ENCODE assay signal across 8 cellular contexts in genomic region chr18:39453882-39454281, GRCh38.
A peak's percentile ranks its signal among the peaks of the same experiment; 100 is the strongest.
DNase-seq lines count a peak whose midpoint lies in the region; FAIRE-seq and TF ChIP-seq lines count a peak whose summit lies in the region.
"Had no signal": no experiment of that assay in that cellular context is flagged by ENCODE, and none has a peak within 500 bp of the region (broad histone marks: within the 10 kb centered on the region; RNA-seq: fewer than 3 reads in every experiment).

No MANE protein-coding gene starts in this region.

- FAIRE-seq in small intestine (lab: Jason Lieb, UNC) = no peak

- no peaks in the 10 kb centered on the region for H3K4me1 Mint-ChIP-seq in activated CD4-positive, alpha-beta T cell treated with anti-CD3 and anti-CD28 coated beads, Interleukin-2, amount 10 ng/mL, durations not matched to agents 24 days and 14 days

- no peak overlapping the region for H3K27ac Mint-ChIP-seq in activated CD4-positive, alpha-beta T cell treated with anti-CD3 and anti-CD28 coated beads, Interleukin-2, amount 10 ng/mL, durations not matched to agents 24 days and 14 days

- DNase-seq in HuH-7.5 (ENCODE audit: low spot score) (peak; percentile 4), astrocyte of the cerebellum (ENCODE audit: low read depth) (peak; percentile 74), iPS-NIHi11 (ENCODE audit: low spot score) (peak; percentile 7), small intestine (peak; percentile 68), foreskin melanocyte (no peak)
- DNase-seq in activated CD4-positive, alpha-beta T cell treated with anti-CD3 and anti-CD28 coated beads, Interleukin-2, amount 10 ng/mL, durations not matched to agents 24 days and 14 days = no peak
- DNase-seq in activated CD4-positive, alpha-beta T cell treated with anti-CD3 and anti-CD28 coated beads for 48 hours = no peak
- DNase-seq: upper lobe of left lung had no signal

- 4 to 6% (median 5%) methylated on average over 2 of the region's 2 CpGs for WGBS in small intestine, 3 donors

- H3K4me1 ChIP-seq in small intestine (ENCODE audit: control insufficient read depth in 2 of 2, insufficient read depth in 1 of 2, low read depth in 1 of 2, low read length in 1 of 2) = no peaks in the 10 kb centered on the region

- H3K27me3 ChIP-seq in small intestine (ENCODE audit: control insufficient read depth in 2 of 2, insufficient read depth in 2 of 2, low read length in 2 of 2) = no peaks in the 10 kb centered on the region
- H3K27me3 ChIP-seq: upper lobe of left lung had no signal

- no peaks in the 10 kb centered on the region for H3K9me3 ChIP-seq in small intestine (ENCODE audit: control insufficient read depth, low read depth)
- H3K9me3 ChIP-seq: upper lobe of left lung had no signal

- no peak overlapping the region for H3K27ac ChIP-seq in small intestine (ENCODE audit: low read depth in 1 of 2, low read length in 1 of 2)

- no peaks in the 10 kb centered on the region for H3K36me3 Mint-ChIP-seq in activated CD4-positive, alpha-beta T cell treated with anti-CD3 and anti-CD28 coated beads, Interleukin-2, amount 10 ng/mL, durations not matched to agents 24 days and 14 days (ENCODE audit: low read depth)

- intact Hi-C loops in activated CD4-positive, alpha-beta T cell treated with anti-CD3 and anti-CD28 coated beads, Interleukin-2, amount 10 ng/mL, durations not matched to agents 24 days and 14 days (cut with micrococcal nuclease) = no loop called here

- no peak for TF ChIP-seq CTCF in astrocyte of the cerebellum (IDR thresholded peaks at IDR 0.05; ENCODE audit: low read depth, low read length, missing control alignments)

- H3K4me3 Mint-ChIP-seq in activated CD4-positive, alpha-beta T cell treated with anti-CD3 and anti-CD28 coated beads, Interleukin-2, amount 10 ng/mL, durations not matched to agents 24 days and 14 days = no peak overlapping the region

- in situ Hi-C loops in astrocyte of the cerebellum (cut with HindIII; ENCODE audit: low sequenced_read_pairs) = no loop called here

- no peaks in the 10 kb centered on the region for H3K9me3 Mint-ChIP-seq in activated CD4-positive, alpha-beta T cell treated with anti-CD3 and anti-CD28 coated beads, Interleukin-2, amount 10 ng/mL, durations not matched to agents 24 days and 14 days

- no peaks in the 10 kb centered on the region for H3K27me3 Mint-ChIP-seq in activated CD4-positive, alpha-beta T cell treated with anti-CD3 and anti-CD28 coated beads, Interleukin-2, amount 10 ng/mL, durations not matched to agents 24 days and 14 days

- peak overlapping the region; percentile 16 for H3K4me3 ChIP-seq in astrocyte of the cerebellum (ENCODE audit: low read depth, low read length)
- H3K4me3 ChIP-seq in small intestine (ENCODE audit: low read depth in 1 of 2, low read length in 2 of 2) = no peak overlapping the region

- H3K36me3 ChIP-seq in small intestine (ENCODE audit: control insufficient read depth in 2 of 2, insufficient read depth in 2 of 2, low read length in 2 of 2) = no peaks in the 10 kb centered on the region
- H3K36me3 ChIP-seq: upper lobe of left lung had no signal

Comparison
In these comparisons a context has a peak if more than half of its experiments do, and no peak if none do; other contexts are left out.
1. DNase-seq: peak in HuH-7.5 (single experiment), astrocyte of the cerebellum (single experiment), iPS-NIHi11 (single experiment) and small intestine (single experiment); none in activated CD4-positive, alpha-beta T cell treated with anti-CD3 and anti-CD28 coated beads, Interleukin-2, amount 10 ng/mL, durations not matched to agents 24 days and 14 days (single experiment), foreskin melanocyte (single experiment) and activated CD4-positive, alpha-beta T cell treated with anti-CD3 and anti-CD28 coated beads for 48 hours (single experiment).